ENCODE assay signal across 22 cellular contexts in the genomic region with DNA sequence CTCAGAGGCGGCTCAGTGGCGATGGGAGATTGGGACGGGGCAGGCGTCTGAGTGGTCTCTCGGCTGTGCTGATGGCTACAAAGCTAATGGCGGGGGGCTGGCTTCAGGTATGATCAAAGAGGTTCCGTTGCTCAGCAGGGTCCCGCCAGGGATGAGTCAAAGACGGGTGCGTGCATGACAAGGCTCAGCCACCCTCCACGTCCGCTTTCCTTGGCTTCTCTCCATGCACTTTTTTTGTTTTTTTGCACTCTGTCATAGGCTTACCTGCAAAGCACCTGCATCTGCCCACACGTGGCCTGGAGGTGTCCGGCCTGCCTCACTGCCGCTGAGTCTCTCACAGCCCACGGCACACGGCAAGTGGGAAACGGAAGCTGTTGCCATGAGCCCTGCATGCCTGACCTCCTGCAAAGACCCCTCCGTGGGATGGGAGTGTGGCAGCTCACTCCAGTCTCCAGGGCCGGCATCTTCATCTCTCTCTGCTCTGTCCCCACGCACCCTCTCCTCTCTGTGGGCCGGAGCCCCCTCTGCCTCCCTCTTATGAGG.
"Had no signal": no experiment of that assay in that cellular context is flagged by ENCODE, and none has a peak within 500 bp of the region (broad histone marks: within the 10 kb centered on the region; RNA-seq: fewer than 3 reads in every experiment).

No MANE protein-coding gene starts in this region.

- H3K27ac ChIP-seq: cardiac muscle cell, transverse colon, VCaP had no signal

- FAIRE-seq: endometrium had no signal

- H3K36me3 Mint-ChIP-seq: stimulated activated naive B cell treated with anti-CD40 and anti-IgM and Interleukin-4, amounts not matched to agents 10 μg/mL and 1 μg/mL and 100 μg/mL, for 72 hours had no signal

- H3K4me1 ChIP-seq: transverse colon had no signal

- H3K27me3 ChIP-seq: cardiac muscle cell, transverse colon, uterus had no signal

- H3K27me3 Mint-ChIP-seq: activated CD4-positive, alpha-beta memory T cell treated with anti-CD3 and anti-CD28 coated beads, Interleukin-2, amount 10 ng/mL, durations not matched to agents 7 days and 5 days; activated CD4-positive, alpha-beta T cell treated with anti-CD3 and anti-CD28 coated beads, Interleukin-2, amount 10 ng/mL, durations not matched to agents 24 days and 14 days had no signal

- H3K9me3 ChIP-seq: transverse colon, uterus had no signal

- H3K4me1 Mint-ChIP-seq: activated CD4-positive, alpha-beta T cell treated with anti-CD3 and anti-CD28 coated beads, Interleukin-2, amount 10 ng/mL, durations not matched to agents 24 days and 14 days had no signal

- H3K9me3 Mint-ChIP-seq: activated naive CD4-positive, alpha-beta T cell treated with anti-CD3 and anti-CD28 coated beads for 36 hours had no signal

- H3K4me3 Mint-ChIP-seq: activated CD4-positive, alpha-beta memory T cell treated with anti-CD3 and anti-CD28 coated beads, Interleukin-2, amount 10 ng/mL, durations not matched to agents 7 days and 5 days; activated CD4-positive, alpha-beta T cell treated with anti-CD3 and anti-CD28 coated beads, Interleukin-2, amount 10 ng/mL, durations not matched to agents 24 days and 14 days; activated naive CD4-positive, alpha-beta T cell treated with anti-CD3 and anti-CD28 coated beads for 36 hours; activated T-cell treated with anti-CD3 and anti-CD28 coated beads, Interleukin-2, amount 50 U/mL, for 72 hours; memory B cell; stimulated activated naive B cell treated with anti-CD40 and anti-IgM and Interleukin-4, amounts not matched to agents 10 μg/mL and 1 μg/mL and 100 μg/mL, for 72 hours had no signal

- H3K4me3 ChIP-seq: cardiac muscle cell, transverse colon, uterus had no signal

- ATAC-seq: activated CD4-positive, CD25-positive, alpha-beta regulatory T cell treated with anti-CD3 and anti-CD28 coated beads, Interleukin-2, amount 50 U/mL, for 24 hours; activated T-cell treated with anti-CD3 and anti-CD28 coated beads, Interleukin-2, amount 50 U/mL, for 72 hours; stimulated activated naive B cell treated with anti-CD40 and anti-IgM and Interleukin-4, amounts not matched to agents 10 μg/mL and 1 μg/mL and 100 μg/mL, for 72 hours had no signal

- DNase-seq: activated CD4-positive, alpha-beta memory T cell treated with anti-CD3 and anti-CD28 coated beads, Interleukin-2, amount 10 ng/mL, durations not matched to agents 7 days and 5 days; activated CD4-positive, alpha-beta T cell treated with anti-CD3 and anti-CD28 coated beads, Interleukin-2, amount 10 ng/mL, durations not matched to agents 24 days and 14 days; activated effector memory CD4-positive, alpha-beta T cell treated with Interleukin-2 at 50 U/mL for 16 hours; activated naive CD4-positive, alpha-beta T cell treated with anti-CD3 and anti-CD28 coated beads for 36 hours; activated T-cell treated with anti-CD3 and anti-CD28 coated beads, Interleukin-2, amount 50 U/mL, for 72 hours; amygdala; erythroblast; foreskin melanocyte; kidney glomerular epithelial cell; retina; stimulated activated CD4-positive, alpha-beta T cell treated with anti-CD3 and anti-CD28 coated beads, Interleukin-2, amount 100 ng/mL, for 48 hours; stimulated activated CD8-positive, alpha-beta memory T cell treated with anti-CD3 and anti-CD28 coated beads, Interleukin-4, amount 100 ng/mL, for 48 hours; stimulated activated naive B cell treated with anti-CD40 and anti-IgM and Interleukin-4, amounts not matched to agents 10 μg/mL and 1 μg/mL and 100 μg/mL, for 72 hours; T-helper 2 cell; transverse colon; uterus had no signal

- H3K27ac Mint-ChIP-seq: activated CD4-positive, alpha-beta memory T cell treated with anti-CD3 and anti-CD28 coated beads, Interleukin-2, amount 10 ng/mL, durations not matched to agents 7 days and 5 days; activated CD4-positive, alpha-beta T cell treated with anti-CD3 and anti-CD28 coated beads, Interleukin-2, amount 10 ng/mL, durations not matched to agents 24 days and 14 days; activated naive CD4-positive, alpha-beta T cell treated with anti-CD3 and anti-CD28 coated beads for 36 hours; activated T-cell treated with anti-CD3 and anti-CD28 coated beads, Interleukin-2, amount 50 U/mL, for 72 hours; memory B cell; progenitor cell of endocrine pancreas; stimulated activated naive B cell treated with anti-CD40 and anti-IgM and Interleukin-4, amounts not matched to agents 10 μg/mL and 1 μg/mL and 100 μg/mL, for 72 hours had no signal

- H3K36me3 ChIP-seq: cardiac muscle cell, transverse colon, uterus had no signal
